Comparison of ENCODE assay signal across 9 cellular contexts in genomic region chr19:47210180-47210490, GRCh38. TPM values are rescaled to one million over a fixed set of nuclear protein-coding genes. Genes with fewer than 3 reads are reported as not detected.
DNase-seq lines count a peak whose midpoint lies in the region; ATAC-seq and TF ChIP-seq lines count a peak whose summit lies in the region.
"Had no signal": no experiment of that assay in that cellular context is flagged by ENCODE, and none has a peak within 500 bp of the region (broad histone marks: within the 10 kb centered on the region; RNA-seq: fewer than 3 reads in every experiment).

No MANE protein-coding gene starts in this region.

- H3K4me1 ChIP-seq in SJSA1 (replicated peaks) (peaks cover 24% of the 10 kb centered on the region), gastroesophageal sphincter (peaks cover 0 to 18% (median 0%) of the 10 kb centered on the region in 3 donors), stomach (peaks cover 0 to 13% (median 12%) of the 10 kb centered on the region in 4 donors)

- H3K9me3 Mint-ChIP-seq in activated T-cell treated with anti-CD3 and anti-CD28 coated beads, Interleukin-2, amount 50 U/mL, for 72 hours = no peaks in the 10 kb centered on the region
- H3K9me3 Mint-ChIP-seq in activated T-cell treated with anti-CD3 and anti-CD28 coated beads, Interleukin-2, amount 50 U/mL, for 4 hours = no peaks in the 10 kb centered on the region

- H3K9me3 ChIP-seq in SJSA1 (replicated peaks) = no peaks in the 10 kb centered on the region
- H3K9me3 ChIP-seq in gastroesophageal sphincter = no peaks in the 10 kb centered on the region
- H3K9me3 ChIP-seq in stomach = no peaks in the 10 kb centered on the region
- H3K9me3 ChIP-seq: mucosa of descending colon had no signal

- H3K27ac Mint-ChIP-seq in activated T-cell treated with anti-CD3 and anti-CD28 coated beads, Interleukin-2, amount 50 U/mL, for 72 hours = peak overlapping the region; percentile 96

- H3K27ac ChIP-seq in SJSA1 = peak overlapping the region; percentile 69
- peak overlapping the region in 3 of 4 donors; percentile 61 to 76 (median 71) for H3K27ac ChIP-seq in gastroesophageal sphincter
- H3K27ac ChIP-seq in stomach = peak overlapping the region in 4 of 5 donors; percentile 5 to 77 (median 62)

- intact Hi-C loops in stomach (cut with DNase I; ENCODE audit: low total_unique reads) = no loop called here

- no peak overlapping the region for H3K4me3 Mint-ChIP-seq in activated T-cell treated with anti-CD3 and anti-CD28 coated beads, Interleukin-2, amount 50 U/mL, for 72 hours
- no peak overlapping the region for H3K4me3 Mint-ChIP-seq in activated T-cell treated with anti-CD3 and anti-CD28 coated beads, Interleukin-2, amount 50 U/mL, for 4 hours

- peaks cover 13% of the 10 kb centered on the region for H3K4me1 Mint-ChIP-seq in activated T-cell treated with anti-CD3 and anti-CD28 coated beads, Interleukin-2, amount 50 U/mL, for 72 hours (ENCODE audit: low read depth)
- peaks cover 10% of the 10 kb centered on the region for H3K4me1 Mint-ChIP-seq in activated T-cell treated with anti-CD3 and anti-CD28 coated beads, Interleukin-2, amount 50 U/mL, for 4 hours (ENCODE audit: low read depth)

- H3K27me3 ChIP-seq in SJSA1 (replicated peaks) = no peaks in the 10 kb centered on the region
- no peaks in the 10 kb centered on the region for H3K27me3 ChIP-seq in gastroesophageal sphincter
- H3K27me3 ChIP-seq in stomach = no peaks in the 10 kb centered on the region

- TF ChIP-seq EP300 in gastroesophageal sphincter (IDR thresholded peaks at IDR 0.05) (no peak), stomach (IDR thresholded peaks at IDR 0.05) (no peak)

- DNase-seq in activated T-cell treated with anti-CD3 and anti-CD28 coated beads, Interleukin-2, amount 50 U/mL, for 72 hours = no peak
- no peak for DNase-seq in activated T-cell treated with anti-CD3 and anti-CD28 coated beads, Interleukin-2, amount 50 U/mL, for 4 hours
- DNase-seq in SJSA1 (ENCODE audit: low read depth in 1 of 2, low spot score in 2 of 2) (no peak), stomach (no peak), NCI-H2107 (lab: John Stamatoyannopoulos, UW) (no peak), HuH-7 (ENCODE audit: low spot score) (no peak), NCI-H1694 treated with DMSO at 0.1 percent for 48 hours (lab: John Stamatoyannopoulos, UW) (no peak)

- TF ChIP-seq CTCF in gastroesophageal sphincter (IDR thresholded peaks at IDR 0.05) (no peak), stomach (IDR thresholded peaks at IDR 0.05) (no peak)

- H3K36me3 Mint-ChIP-seq in activated T-cell treated with anti-CD3 and anti-CD28 coated beads, Interleukin-2, amount 50 U/mL, for 72 hours (ENCODE audit: insufficient read depth in 2 of 2) = peaks cover 6 to 28% of the 10 kb centered on the region in 2 donors
- H3K36me3 Mint-ChIP-seq in activated T-cell treated with anti-CD3 and anti-CD28 coated beads, Interleukin-2, amount 50 U/mL, for 4 hours (ENCODE audit: insufficient read depth) = peaks cover 26% of the 10 kb centered on the region

- TF ChIP-seq POLR2A in gastroesophageal sphincter (IDR thresholded peaks at IDR 0.05) = no peak
- TF ChIP-seq POLR2A in stomach (IDR thresholded peaks at IDR 0.05) = no peak

- peaks cover 68% of the 10 kb centered on the region for H3K36me3 ChIP-seq in SJSA1
- peaks cover 0 to 50% of the 10 kb centered on the region in 2 donors for H3K36me3 ChIP-seq in gastroesophageal sphincter
- peaks cover 23 to 54% (median 50%) of the 10 kb centered on the region in 4 donors for H3K36me3 ChIP-seq in stomach

- no peak for ATAC-seq in activated T-cell treated with anti-CD3 and anti-CD28 coated beads, Interleukin-2, amount 50 U/mL, for 72 hours (replicated peaks in 1 of 2)
- no peak for ATAC-seq in activated T-cell treated with anti-CD3 and anti-CD28 coated beads, Interleukin-2, amount 50 U/mL, for 4 hours
- no peak for ATAC-seq in gastroesophageal sphincter

- no peaks in the 10 kb centered on the region for H3K27me3 Mint-ChIP-seq in activated T-cell treated with anti-CD3 and anti-CD28 coated beads, Interleukin-2, amount 50 U/mL, for 72 hours (ENCODE audit: low read depth)
- H3K27me3 Mint-ChIP-seq in activated T-cell treated with anti-CD3 and anti-CD28 coated beads, Interleukin-2, amount 50 U/mL, for 4 hours (ENCODE audit: low read depth) = no peaks in the 10 kb centered on the region

- no peak overlapping the region for H3K4me3 ChIP-seq in SJSA1
- no peak overlapping the region for H3K4me3 ChIP-seq in gastroesophageal sphincter
- no peak overlapping the region for H3K4me3 ChIP-seq in stomach
- H3K4me3 ChIP-seq: mucosa of descending colon had no signal

RNA-seq across cellular contexts. Expression of gene BBC3, which starts 20.9 kb away (rescaled TPM):
- 10 to 100 TPM; 41.4 to 59.2 TPM for total RNA-seq in activated T-cell treated with anti-CD3 and anti-CD28 coated beads, Interleukin-2, amount 50 U/mL, for 72 hours
- total RNA-seq in activated T-cell treated with anti-CD3 and anti-CD28 coated beads, Interleukin-2, amount 50 U/mL, for 4 hours = 1 to 10 TPM; 4.4 to 6.0 (median 5.7) TPM
- 4.5 and 10.1 TPM in 2 replicates for total RNA-seq in SJSA1 (2014; rRNA removed; shearing (Covaris generic))
- total RNA-seq in gastroesophageal sphincter (10 to 100 TPM in 2 of 4 donors, 1 to 10 TPM in 2; 3.6 to 11.4 (median 10.2) TPM), stomach (10 to 100 TPM in 4 of 5 donors, 1 to 10 TPM in 1; 2.9 to 69.2 (median 17.0) TPM)
- polyA plus RNA-seq in stomach = 1 to 10 TPM; 6.0 to 9.8 (median 8.7) TPM

RNA-seq across cellular contexts. Expression of gene CCDC9, which starts 46.2 kb away (rescaled TPM):
- total RNA-seq in activated T-cell treated with anti-CD3 and anti-CD28 coated beads, Interleukin-2, amount 50 U/mL, for 72 hours = 10 to 100 TPM; 51.6 to 51.7 TPM
- 10 to 100 TPM; 24.0 to 34.5 (median 30.4) TPM for total RNA-seq in activated T-cell treated with anti-CD3 and anti-CD28 coated beads, Interleukin-2, amount 50 U/mL, for 4 hours
- total RNA-seq in SJSA1 (2014; rRNA removed; shearing (Covaris generic)) = 8.0 and 12.1 TPM in 2 replicates
- total RNA-seq in gastroesophageal sphincter (10 to 100 TPM; 17.3 to 36.9 (median 28.5) TPM), stomach (10 to 100 TPM; 16.1 to 62.4 (median 21.7) TPM)
- 10 to 100 TPM; 14.3 to 35.1 (median 20.9) TPM for polyA plus RNA-seq in stomach
